In genomic region chr16:19524866-19525723, GRCh38 we compare ENCODE assay signal across 8 cellular contexts. TPM values are rescaled to one million over a fixed set of nuclear protein-coding genes. Genes with fewer than 3 reads are reported as not detected.
A peak's percentile ranks its signal among the peaks of the same experiment; 100 is the strongest.
DNase-seq lines count a peak whose midpoint lies in the region; ATAC-seq, FAIRE-seq and TF ChIP-seq lines count a peak whose summit lies in the region.

No MANE protein-coding gene starts in this region.

- peaks cover 61% of the 10 kb centered on the region for H3K79me2 ChIP-seq in DOHH2 (ENCODE audit: control insufficient read depth, low read length)

- H3K27ac ChIP-seq in DOHH2 (ENCODE audit: low read depth, low read length) = no peak overlapping the region
- H3K27ac ChIP-seq in left lung = peak overlapping the region; percentile 39 to 97
- peak overlapping the region; percentile 74 for H3K27ac ChIP-seq in tibial artery

- H3F3A ChIP-seq in DOHH2 (ENCODE audit: control insufficient read depth, insufficient read depth) = peaks cover 7% of the 10 kb centered on the region

- no peak for FAIRE-seq in HTR-8/SVneo (lab: Jason Lieb, UNC)

- DNase-seq in NAMALWA (ENCODE audit: low spot score) (peak; percentile 33), astrocyte of the cerebellum (ENCODE audit: low read depth) (no peak), left lung (no peak), tibial artery (no peak), HTR-8/SVneo (ENCODE audit: insufficient read length, low spot score) (no peak)

- intact Hi-C loops in left lung (cut with DNase I) (no loop called here), tibial artery (cut with DNase I; ENCODE audit: low total_unique reads) (no loop called here)

- in situ Hi-C loops in astrocyte of the cerebellum (cut with HindIII; ENCODE audit: low sequenced_read_pairs) = no loop called here

- H3K4me3 ChIP-seq in DOHH2 (ENCODE audit: low read length) (peak overlapping the region; percentile 97), astrocyte of the cerebellum (ENCODE audit: low read depth, low read length) (peak overlapping the region; percentile 92), left lung (peak overlapping the region; percentile 92 to 97), tibial artery (peak overlapping the region; percentile 91 to 96)

- no peaks in the 10 kb centered on the region for H3K9me3 ChIP-seq in DOHH2 (ENCODE audit: control insufficient read depth, insufficient read depth, low read length)
- no peaks in the 10 kb centered on the region for H3K9me3 ChIP-seq in left lung
- no peaks in the 10 kb centered on the region for H3K9me3 ChIP-seq in tibial artery

- H3K36me3 ChIP-seq in DOHH2 (ENCODE audit: control insufficient read depth, low read length) = peaks cover 44% of the 10 kb centered on the region
- peaks cover 0 to 15% of the 10 kb centered on the region in 2 donors for H3K36me3 ChIP-seq in left lung
- peaks cover 10 to 14% (median 11%) of the 10 kb centered on the region in 3 donors for H3K36me3 ChIP-seq in tibial artery

- H3K4me2 ChIP-seq in DOHH2 (ENCODE audit: low read length) = peak overlapping the region; percentile 86

- no peak for ATAC-seq in left lung
- no peak for ATAC-seq in HG03135 (IDR thresholded peaks at IDR 0.05; ENCODE audit: unreplicated experiment)
- no peak for ATAC-seq in HG03097 (IDR thresholded peaks at IDR 0.05; ENCODE audit: low FRiP score, unreplicated experiment)

- H3K4me1 ChIP-seq in DOHH2 (ENCODE audit: control insufficient read depth, low read length) (peaks cover 47% of the 10 kb centered on the region), left lung (peaks cover 22 to 43% of the 10 kb centered on the region in 2 donors), tibial artery (peaks cover 0 to 33% (median 21%) of the 10 kb centered on the region in 4 donors)

- TF ChIP-seq CTCF in DOHH2 (IDR thresholded peaks at IDR 0.05; ENCODE audit: low read depth, low read length, poor library complexity, severe bottlenecking) (no peak), astrocyte of the cerebellum (IDR thresholded peaks at IDR 0.05; ENCODE audit: low read depth, low read length, missing control alignments) (no peak), left lung (IDR thresholded peaks at IDR 0.05) (no peak), tibial artery (IDR thresholded peaks at IDR 0.05) (no peak)

- no peaks in the 10 kb centered on the region for H4K20me1 ChIP-seq in DOHH2 (ENCODE audit: control insufficient read depth, insufficient read depth, low read depth, low read length)

- H3K9me2 ChIP-seq in DOHH2 (replicated peaks; ENCODE audit: control insufficient read depth, low read length) = no peaks in the 10 kb centered on the region

- H3K27me3 ChIP-seq in DOHH2 (ENCODE audit: control insufficient read depth, low read length) (no peaks in the 10 kb centered on the region), left lung (no peaks in the 10 kb centered on the region), tibial artery (no peaks in the 10 kb centered on the region)

RNA-seq across cellular contexts. Expression of gene CCP110, which starts 1.4 kb away (rescaled TPM):
- total RNA-seq in left lung = 10 to 100 TPM; 22.3 to 23.6 TPM

RNA-seq across cellular contexts. Expression of gene GDE1, which starts 3.2 kb away (rescaled TPM):
- 100 to 1,000 TPM in 1 of 2 donors, 10 to 100 TPM in 1; 84.6 to 111 TPM for total RNA-seq in left lung

RNA-seq across cellular contexts. Expression of gene VPS35L, which starts 30.4 kb away (rescaled TPM):
- 10 to 100 TPM; 57.3 to 70.2 TPM for total RNA-seq in left lung
